ENCODE assay signal across 1 cellular context in the genomic region with DNA sequence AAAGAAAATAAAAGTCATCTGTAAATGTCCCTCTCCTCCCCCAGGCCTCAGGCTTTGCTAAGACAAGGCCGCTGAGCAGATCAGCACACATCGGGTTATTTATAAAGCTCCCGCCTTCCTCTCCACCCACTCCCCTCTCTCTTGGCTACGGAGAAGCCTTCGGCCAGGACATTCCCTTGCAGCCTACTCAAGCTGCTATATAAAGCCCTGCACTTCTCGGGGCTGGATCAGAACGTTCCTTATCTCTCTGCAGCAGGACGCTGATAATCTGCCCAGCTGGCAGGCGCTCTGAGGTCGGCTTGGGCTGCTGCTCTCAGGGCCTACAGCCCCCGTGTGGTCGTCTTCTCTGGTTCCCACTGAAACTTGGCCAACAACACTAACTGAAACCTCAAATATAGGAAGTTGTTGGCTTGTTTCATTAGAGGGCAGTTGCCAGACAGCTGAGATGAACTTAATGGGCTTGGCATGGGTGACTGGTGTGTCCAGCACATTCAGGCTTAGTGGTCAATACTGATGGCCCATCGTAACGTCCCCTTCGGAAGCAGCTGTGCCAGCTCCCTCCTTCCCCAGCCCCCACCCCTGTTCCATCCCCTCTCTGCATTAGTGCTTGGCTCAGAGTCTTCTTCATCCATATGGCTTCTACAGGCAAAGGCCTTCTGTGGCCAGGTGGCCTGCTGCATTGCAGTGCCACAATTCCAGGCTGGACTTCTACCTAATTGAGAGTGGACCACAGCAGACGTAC.
TF ChIP-seq lines count a peak whose summit lies in the region.

No MANE protein-coding gene starts in this region.

TF ChIP-seq in K562, 482 proteins besides CTCF, POLR2A, EP300 and RAD21 (continued from another document and continues in another):
- TF ChIP-seq, protein P1, sequence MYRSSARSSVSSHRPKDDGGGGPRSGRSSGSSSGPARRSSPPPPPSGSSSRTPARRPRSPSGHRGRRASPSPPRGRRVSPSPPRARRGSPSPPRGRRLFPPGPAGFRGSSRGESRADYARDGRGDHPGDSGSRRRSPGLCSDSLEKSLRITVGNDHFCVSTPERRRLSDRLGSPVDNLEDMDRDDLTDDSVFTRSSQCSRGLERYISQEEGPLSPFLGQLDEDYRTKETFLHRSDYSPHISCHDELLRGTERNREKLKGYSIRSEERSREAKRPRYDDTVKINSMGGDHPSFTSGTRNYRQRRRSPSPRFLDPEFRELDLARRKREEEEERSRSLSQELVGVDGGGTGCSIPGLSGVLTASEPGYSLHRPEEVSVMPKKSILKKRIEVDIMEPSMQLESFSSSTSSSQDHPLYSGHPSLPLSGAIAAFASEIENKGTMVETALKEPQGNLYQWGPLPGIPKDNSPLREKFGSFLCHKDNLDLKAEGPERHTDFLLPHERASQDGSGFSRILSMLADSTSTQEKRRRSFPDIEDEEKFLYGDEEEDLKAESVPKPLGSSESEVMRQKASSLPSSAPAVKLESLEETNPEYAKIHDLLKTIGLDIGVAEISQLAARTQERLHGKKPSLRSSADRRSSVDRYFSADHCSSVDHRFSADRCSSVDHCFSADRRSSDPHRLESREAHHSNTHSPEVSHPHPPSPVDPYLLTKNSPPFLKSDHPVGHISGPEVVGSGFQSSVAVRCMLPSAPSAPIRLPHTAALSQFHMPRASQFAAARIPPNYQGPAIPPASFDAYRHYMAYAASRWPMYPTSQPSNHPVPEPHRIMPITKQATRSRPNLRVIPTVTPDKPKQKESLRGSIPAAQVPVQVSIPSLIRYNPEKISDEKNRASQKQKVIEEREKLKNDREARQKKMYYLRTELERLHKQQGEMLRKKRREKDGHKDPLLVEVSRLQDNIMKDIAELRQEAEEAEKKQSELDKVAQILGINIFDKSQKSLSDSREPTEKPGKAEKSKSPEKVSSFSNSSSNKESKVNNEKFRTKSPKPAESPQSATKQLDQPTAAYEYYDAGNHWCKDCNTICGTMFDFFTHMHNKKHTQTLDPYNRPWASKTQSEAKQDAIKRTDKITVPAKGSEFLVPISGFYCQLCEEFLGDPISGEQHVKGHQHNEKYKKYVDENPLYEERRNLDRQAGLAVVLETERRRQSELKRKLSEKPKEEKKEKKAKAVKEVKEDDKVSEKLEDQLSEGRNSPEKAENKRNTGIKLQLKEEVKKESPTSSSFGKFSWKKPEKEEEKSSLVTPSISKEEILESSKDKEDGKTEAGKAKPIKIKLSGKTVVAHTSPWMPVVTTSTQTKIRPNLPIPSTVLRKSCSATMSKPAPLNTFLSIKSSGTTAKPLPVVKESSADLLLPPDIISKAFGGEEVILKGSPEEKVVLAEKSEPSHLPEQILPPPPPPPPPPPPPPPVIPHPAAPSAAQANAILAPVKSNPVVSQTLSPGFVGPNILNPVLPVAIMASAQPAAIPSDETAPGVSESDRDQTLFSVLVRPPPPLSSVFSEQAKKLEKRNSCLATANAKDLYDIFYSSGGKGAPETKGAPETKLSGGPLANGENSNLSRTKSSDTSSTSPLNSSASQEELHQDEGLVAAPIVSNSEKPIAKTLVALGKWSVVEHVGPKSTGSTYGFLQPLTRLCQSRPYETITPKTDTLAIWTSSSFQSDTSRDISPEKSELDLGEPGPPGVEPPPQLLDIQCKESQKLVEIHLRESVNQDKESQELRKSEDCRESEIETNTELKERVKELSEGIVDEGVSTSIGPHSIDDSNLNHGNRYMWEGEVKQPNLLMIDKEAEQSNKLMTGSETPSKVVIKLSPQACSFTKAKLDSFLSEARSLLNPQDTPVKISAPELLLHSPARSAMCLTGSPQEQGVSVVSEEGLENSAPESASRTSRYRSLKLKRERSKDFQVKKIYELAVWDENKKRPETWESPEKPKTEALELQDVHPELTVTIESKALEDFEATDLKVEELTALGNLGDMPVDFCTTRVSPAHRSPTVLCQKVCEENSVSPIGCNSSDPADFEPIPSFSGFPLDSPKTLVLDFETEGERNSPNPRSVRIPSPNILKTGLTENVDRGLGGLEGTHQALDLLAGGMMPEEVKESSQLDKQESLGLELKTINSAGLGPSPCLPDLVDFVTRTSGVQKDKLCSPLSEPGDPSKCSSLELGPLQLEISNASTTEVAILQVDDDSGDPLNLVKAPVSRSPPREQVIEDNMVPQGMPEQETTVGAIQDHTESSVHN (IDR thresholded peaks at IDR 0.05; ENCODE audit: borderline replicate concordance in 1 of 2, low read depth in 1 of 2): peak in 1 of 2 experiments; percentile 93; a peak in 2 of 4 replicates
- TF ChIP-seq, protein P2, sequence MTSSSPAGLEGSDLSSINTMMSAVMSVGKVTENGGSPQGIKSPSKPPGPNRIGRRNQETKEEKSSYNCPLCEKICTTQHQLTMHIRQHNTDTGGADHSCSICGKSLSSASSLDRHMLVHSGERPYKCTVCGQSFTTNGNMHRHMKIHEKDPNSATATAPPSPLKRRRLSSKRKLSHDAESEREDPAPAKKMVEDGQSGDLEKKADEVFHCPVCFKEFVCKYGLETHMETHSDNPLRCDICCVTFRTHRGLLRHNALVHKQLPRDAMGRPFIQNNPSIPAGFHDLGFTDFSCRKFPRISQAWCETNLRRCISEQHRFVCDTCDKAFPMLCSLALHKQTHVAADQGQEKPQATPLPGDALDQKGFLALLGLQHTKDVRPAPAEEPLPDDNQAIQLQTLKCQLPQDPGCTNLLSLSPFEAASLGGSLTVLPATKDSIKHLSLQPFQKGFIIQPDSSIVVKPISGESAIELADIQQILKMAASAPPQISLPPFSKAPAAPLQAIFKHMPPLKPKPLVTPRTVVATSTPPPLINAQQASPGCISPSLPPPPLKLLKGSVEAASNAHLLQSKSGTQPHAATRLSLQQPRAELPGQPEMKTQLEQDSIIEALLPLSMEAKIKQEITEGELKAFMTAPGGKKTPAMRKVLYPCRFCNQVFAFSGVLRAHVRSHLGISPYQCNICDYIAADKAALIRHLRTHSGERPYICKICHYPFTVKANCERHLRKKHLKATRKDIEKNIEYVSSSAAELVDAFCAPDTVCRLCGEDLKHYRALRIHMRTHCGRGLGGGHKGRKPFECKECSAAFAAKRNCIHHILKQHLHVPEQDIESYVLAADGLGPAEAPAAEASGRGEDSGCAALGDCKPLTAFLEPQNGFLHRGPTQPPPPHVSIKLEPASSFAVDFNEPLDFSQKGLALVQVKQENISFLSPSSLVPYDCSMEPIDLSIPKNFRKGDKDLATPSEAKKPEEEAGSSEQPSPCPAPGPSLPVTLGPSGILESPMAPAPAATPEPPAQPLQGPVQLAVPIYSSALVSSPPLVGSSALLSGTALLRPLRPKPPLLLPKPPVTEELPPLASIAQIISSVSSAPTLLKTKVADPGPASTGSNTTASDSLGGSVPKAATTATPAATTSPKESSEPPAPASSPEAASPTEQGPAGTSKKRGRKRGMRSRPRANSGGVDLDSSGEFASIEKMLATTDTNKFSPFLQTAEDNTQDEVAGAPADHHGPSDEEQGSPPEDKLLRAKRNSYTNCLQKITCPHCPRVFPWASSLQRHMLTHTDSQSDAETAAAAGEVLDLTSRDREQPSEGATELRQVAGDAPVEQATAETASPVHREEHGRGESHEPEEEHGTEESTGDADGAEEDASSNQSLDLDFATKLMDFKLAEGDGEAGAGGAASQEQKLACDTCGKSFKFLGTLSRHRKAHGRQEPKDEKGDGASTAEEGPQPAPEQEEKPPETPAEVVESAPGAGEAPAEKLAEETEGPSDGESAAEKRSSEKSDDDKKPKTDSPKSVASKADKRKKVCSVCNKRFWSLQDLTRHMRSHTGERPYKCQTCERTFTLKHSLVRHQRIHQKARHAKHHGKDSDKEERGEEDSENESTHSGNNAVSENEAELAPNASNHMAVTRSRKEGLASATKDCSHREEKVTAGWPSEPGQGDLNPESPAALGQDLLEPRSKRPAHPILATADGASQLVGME (CRISPR knock-in tag; IDR thresholded peaks at IDR 0.05): 0 out of 2 replicates have a peak, but pooled peaks have one; percentile 7
- TF ChIP-seq LEF1 (IDR thresholded peaks at IDR 0.05) (peak; percentile 98), TAL1 (IDR thresholded peaks at IDR 0.05) (peak; percentile 98), CBFB (CRISPR knock-in tag; IDR thresholded peaks at IDR 0.05) (peak; percentile 70; the same call in 1 of the 2 replicates), KAT7 (CRISPR knock-in tag; IDR thresholded peaks at IDR 0.05; ENCODE audit: borderline replicate concordance) (peak; percentile 79; the same call in 1 of the 2 replicates), CBX8 (IDR thresholded peaks at IDR 0.05; ENCODE audit: borderline replicate concordance, extremely low read depth, low read depth, low read length, poor library complexity, severe bottlenecking) (no peak), ZNF146 (CRISPR knock-in tag; IDR thresholded peaks at IDR 0.05; ENCODE audit: unreplicated experiment) (no peak), MEIS2 (IDR thresholded peaks at IDR 0.05; ENCODE audit: partially characterized antibody) (peak; percentile 63), CXXC5 (CRISPR knock-in tag; IDR thresholded peaks at IDR 0.05) (peak; percentile 100), ZNF76 (CRISPR knock-in tag; IDR thresholded peaks at IDR 0.05; ENCODE audit: borderline replicate concordance) (peak; percentile 84; the same call in 1 of the 2 replicates), CBFA2T2 (conservative IDR thresholded peaks at IDR 0.05) (peak; percentile 98), MCM2 (IDR thresholded peaks at IDR 0.05; ENCODE audit: low read depth) (no peak), DMBX1 (CRISPR knock-in tag; IDR thresholded peaks at IDR 0.05; ENCODE audit: borderline replicate concordance) (peak; percentile 95), FOXA3 (CRISPR knock-in tag; conservative IDR thresholded peaks at IDR 0.05 in 1 of 2, IDR thresholded peaks at IDR 0.05 in 1 of 2) (peak; percentile 21 to 81; a peak in 2 of 4 replicates), CREM (IDR thresholded peaks at IDR 0.05; ENCODE audit: low read depth) (peak; percentile 89), SMAD3 (CRISPR knock-in tag; conservative IDR thresholded peaks at IDR 0.05) (peak; percentile 94), MAFK (IDR thresholded peaks at IDR 0.05; ENCODE audit: low read length) (peak; percentile 55; the same call in 1 of the 2 replicates), KLF1 (tag; IDR thresholded peaks at IDR 0.05) (no peak), TRIM24 (IDR thresholded peaks at IDR 0.05) (peak; percentile 95 to 97)
- TF ChIP-seq, protein P3, sequence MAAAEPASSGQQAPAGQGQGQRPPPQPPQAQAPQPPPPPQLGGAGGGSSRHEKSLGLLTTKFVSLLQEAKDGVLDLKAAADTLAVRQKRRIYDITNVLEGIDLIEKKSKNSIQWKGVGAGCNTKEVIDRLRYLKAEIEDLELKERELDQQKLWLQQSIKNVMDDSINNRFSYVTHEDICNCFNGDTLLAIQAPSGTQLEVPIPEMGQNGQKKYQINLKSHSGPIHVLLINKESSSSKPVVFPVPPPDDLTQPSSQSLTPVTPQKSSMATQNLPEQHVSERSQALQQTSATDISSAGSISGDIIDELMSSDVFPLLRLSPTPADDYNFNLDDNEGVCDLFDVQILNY (CRISPR knock-in tag; IDR thresholded peaks at IDR 0.05): no peak
- TF ChIP-seq, protein P4, sequence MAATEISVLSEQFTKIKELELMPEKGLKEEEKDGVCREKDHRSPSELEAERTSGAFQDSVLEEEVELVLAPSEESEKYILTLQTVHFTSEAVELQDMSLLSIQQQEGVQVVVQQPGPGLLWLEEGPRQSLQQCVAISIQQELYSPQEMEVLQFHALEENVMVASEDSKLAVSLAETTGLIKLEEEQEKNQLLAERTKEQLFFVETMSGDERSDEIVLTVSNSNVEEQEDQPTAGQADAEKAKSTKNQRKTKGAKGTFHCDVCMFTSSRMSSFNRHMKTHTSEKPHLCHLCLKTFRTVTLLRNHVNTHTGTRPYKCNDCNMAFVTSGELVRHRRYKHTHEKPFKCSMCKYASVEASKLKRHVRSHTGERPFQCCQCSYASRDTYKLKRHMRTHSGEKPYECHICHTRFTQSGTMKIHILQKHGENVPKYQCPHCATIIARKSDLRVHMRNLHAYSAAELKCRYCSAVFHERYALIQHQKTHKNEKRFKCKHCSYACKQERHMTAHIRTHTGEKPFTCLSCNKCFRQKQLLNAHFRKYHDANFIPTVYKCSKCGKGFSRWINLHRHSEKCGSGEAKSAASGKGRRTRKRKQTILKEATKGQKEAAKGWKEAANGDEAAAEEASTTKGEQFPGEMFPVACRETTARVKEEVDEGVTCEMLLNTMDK (IDR thresholded peaks at IDR 0.05; ENCODE audit: borderline replicate concordance, insufficient read depth, low read depth, low read length, poor library complexity, severe bottlenecking): peak; percentile 85
- TF ChIP-seq, protein P5, sequence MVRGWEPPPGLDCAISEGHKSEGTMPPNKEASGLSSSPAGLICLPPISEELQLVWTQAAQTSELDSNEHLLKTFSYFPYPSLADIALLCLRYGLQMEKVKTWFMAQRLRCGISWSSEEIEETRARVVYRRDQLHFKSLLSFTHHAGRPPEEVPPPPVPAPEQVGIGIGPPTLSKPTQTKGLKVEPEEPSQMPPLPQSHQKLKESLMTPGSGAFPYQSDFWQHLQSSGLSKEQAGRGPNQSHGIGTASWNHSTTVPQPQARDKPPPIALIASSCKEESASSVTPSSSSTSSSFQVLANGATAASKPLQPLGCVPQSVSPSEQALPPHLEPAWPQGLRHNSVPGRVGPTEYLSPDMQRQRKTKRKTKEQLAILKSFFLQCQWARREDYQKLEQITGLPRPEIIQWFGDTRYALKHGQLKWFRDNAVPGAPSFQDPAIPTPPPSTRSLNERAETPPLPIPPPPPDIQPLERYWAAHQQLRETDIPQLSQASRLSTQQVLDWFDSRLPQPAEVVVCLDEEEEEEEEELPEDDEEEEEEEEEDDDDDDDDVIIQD (CRISPR knock-in tag; IDR thresholded peaks at IDR 0.05): no peak
- TF ChIP-seq, protein P6, sequence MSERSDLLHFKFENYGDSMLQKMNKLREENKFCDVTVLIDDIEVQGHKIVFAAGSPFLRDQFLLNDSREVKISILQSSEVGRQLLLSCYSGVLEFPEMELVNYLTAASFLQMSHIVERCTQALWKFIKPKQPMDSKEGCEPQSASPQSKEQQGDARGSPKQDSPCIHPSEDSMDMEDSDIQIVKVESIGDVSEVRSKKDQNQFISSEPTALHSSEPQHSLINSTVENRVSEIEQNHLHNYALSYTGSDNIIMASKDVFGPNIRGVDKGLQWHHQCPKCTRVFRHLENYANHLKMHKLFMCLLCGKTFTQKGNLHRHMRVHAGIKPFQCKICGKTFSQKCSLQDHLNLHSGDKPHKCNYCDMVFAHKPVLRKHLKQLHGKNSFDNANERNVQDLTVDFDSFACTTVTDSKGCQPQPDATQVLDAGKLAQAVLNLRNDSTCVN (CRISPR knock-in tag; IDR thresholded peaks at IDR 0.05): 0 out of 2 replicates have a peak, but pooled peaks have one; percentile 45
- TF ChIP-seq, protein P7, sequence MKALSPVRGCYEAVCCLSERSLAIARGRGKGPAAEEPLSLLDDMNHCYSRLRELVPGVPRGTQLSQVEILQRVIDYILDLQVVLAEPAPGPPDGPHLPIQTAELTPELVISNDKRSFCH (CRISPR knock-in tag; IDR thresholded peaks at IDR 0.05): no peak
- TF ChIP-seq, protein P7 (tag; IDR thresholded peaks at IDR 0.05): peak; percentile 81
- TF ChIP-seq, protein P8, sequence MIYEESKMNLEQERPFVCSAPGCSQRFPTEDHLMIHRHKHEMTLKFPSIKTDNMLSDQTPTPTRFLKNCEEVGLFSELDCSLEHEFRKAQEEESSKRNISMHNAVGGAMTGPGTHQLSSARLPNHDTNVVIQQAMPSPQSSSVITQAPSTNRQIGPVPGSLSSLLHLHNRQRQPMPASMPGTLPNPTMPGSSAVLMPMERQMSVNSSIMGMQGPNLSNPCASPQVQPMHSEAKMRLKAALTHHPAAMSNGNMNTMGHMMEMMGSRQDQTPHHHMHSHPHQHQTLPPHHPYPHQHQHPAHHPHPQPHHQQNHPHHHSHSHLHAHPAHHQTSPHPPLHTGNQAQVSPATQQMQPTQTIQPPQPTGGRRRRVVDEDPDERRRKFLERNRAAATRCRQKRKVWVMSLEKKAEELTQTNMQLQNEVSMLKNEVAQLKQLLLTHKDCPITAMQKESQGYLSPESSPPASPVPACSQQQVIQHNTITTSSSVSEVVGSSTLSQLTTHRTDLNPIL (CRISPR knock-in tag; IDR thresholded peaks at IDR 0.05): no peak
